ENCODE assay signal across 12 cellular contexts in genomic region chr4:30743897-30744296, GRCh38. TPM values are rescaled to one million over a fixed set of nuclear protein-coding genes. Genes with fewer than 3 reads are reported as not detected.
DNase-seq lines count a peak whose midpoint lies in the region; ATAC-seq and TF ChIP-seq lines count a peak whose summit lies in the region.
"Had no signal": no experiment of that assay in that cellular context is flagged by ENCODE, and none has a peak within 500 bp of the region (broad histone marks: within the 10 kb centered on the region; RNA-seq: fewer than 3 reads in every experiment).

No MANE protein-coding gene starts in this region.

- H2AK5ac ChIP-seq in trophoblast cell (ENCODE audit: low read length) = no peak overlapping the region

- H3K9ac ChIP-seq in fibroblast of lung (ENCODE audit: insufficient read depth, low read length) = no peak overlapping the region
- H3K9ac ChIP-seq in trophoblast cell (ENCODE audit: low read length) = no peak overlapping the region

- no peak overlapping the region for H2BK5ac ChIP-seq in trophoblast cell (ENCODE audit: low read depth, low read length, poor library complexity)

- no peak overlapping the region for H3K4ac ChIP-seq in trophoblast cell (ENCODE audit: low read depth, low read length)

- H3K4me1 Mint-ChIP-seq in mesothelial cell of epicardium = peaks cover 49% of the 10 kb centered on the region
- H3K4me1 Mint-ChIP-seq: CD14-positive monocyte; CD8-positive, alpha-beta memory T cell had no signal

- 27 to 33% methylated on average over 3 of the region's 3 CpGs for WGBS in aorta, 2 donors
- no CpG with 5 or more reads among the region's 3 CpGs for WGBS in trophoblast cell (ENCODE audit: extremely low coverage, insufficient coverage, insufficient read length)

- DNase-seq in fibroblast of lung (ENCODE audit: low read depth in 2 of 2) = no peak
- DNase-seq in mesothelial cell of epicardium (ENCODE audit: low spot score in 2 of 2, unreplicated experiment in 2 of 2) = no peak
- no peak for DNase-seq in aorta
- DNase-seq in mucosa of gallbladder (ENCODE audit: low spot score) = no peak
- DNase-seq in trophoblast cell = no peak
- DNase-seq: CD8-positive, alpha-beta memory T cell; DMS 273 treated with DMSO at 0.1 percent for 48 hours had no signal

- POLR2A ChIA-PET in HEK293 (lab: Yijun Ruan, JAX) = no interaction called here

- no peaks in the 10 kb centered on the region for H4K20me1 ChIP-seq in fibroblast of lung (ENCODE audit: control insufficient read depth, extremely low read depth, insufficient read depth, low read length)

- no peak overlapping the region for H2BK12ac ChIP-seq in trophoblast cell (ENCODE audit: low read length)

- H3K79me2 ChIP-seq in fibroblast of lung (ENCODE audit: control insufficient read depth, insufficient read depth, low read length) (no peaks in the 10 kb centered on the region), trophoblast cell (ENCODE audit: control insufficient read depth, insufficient read depth, low read length, poor library complexity) (no peaks in the 10 kb centered on the region)

- peak overlapping the region; percentile 77 for H3K27ac Mint-ChIP-seq in mesothelial cell of epicardium
- H3K27ac Mint-ChIP-seq: CD14-positive monocyte; CD8-positive, alpha-beta memory T cell had no signal

- H3K4me2 ChIP-seq in fibroblast of lung (ENCODE audit: extremely low read depth, insufficient read depth, low read length) (no peak overlapping the region), trophoblast cell (ENCODE audit: low read length) (no peak overlapping the region)

- H3K36me3 Mint-ChIP-seq in mesothelial cell of epicardium = peaks cover 4% of the 10 kb centered on the region
- H3K36me3 Mint-ChIP-seq: CD14-positive monocyte; CD8-positive, alpha-beta memory T cell had no signal

- no peaks in the 10 kb centered on the region for H3K79me1 ChIP-seq in trophoblast cell (ENCODE audit: low read length)

- H3K23ac ChIP-seq in trophoblast cell (ENCODE audit: low read length) = no peak overlapping the region

- TF ChIP-seq CTCF in HEK293 (tag by site-specific recombination; IDR thresholded peaks at IDR 0.05) (no peak), fibroblast of lung (conservative IDR thresholded peaks at IDR 0.05 in 1 of 2, IDR thresholded peaks at IDR 0.05 in 1 of 2; ENCODE audit: low read depth in 1 of 2, low read length in 2 of 2) (no peak), mesothelial cell of epicardium (IDR thresholded peaks at IDR 0.05; ENCODE audit: unreplicated experiment) (no peak)

- ATAC-seq in aorta (ENCODE audit: low FRiP score) = no peak
- no peak for ATAC-seq in esophagus mucosa
- ATAC-seq: GM12878 had no signal

- H2BK120ac ChIP-seq in trophoblast cell (ENCODE audit: insufficient read depth, low read length, poor library complexity) = no peak overlapping the region

- no peak overlapping the region for H2AFZ ChIP-seq in fibroblast of lung (ENCODE audit: low read length)
- H2AFZ ChIP-seq in trophoblast cell (ENCODE audit: insufficient read depth, low read length, poor library complexity) = no peak overlapping the region

- H3K27ac ChIP-seq in HEK293 (ENCODE audit: extremely low read depth, low read depth, low read length) = no peak overlapping the region
- H3K27ac ChIP-seq in fibroblast of lung (ENCODE audit: insufficient read depth, low read length) = peak overlapping the region; percentile 8
- H3K27ac ChIP-seq in aorta (ENCODE audit: low read depth in 1 of 2, low read length in 2 of 2) = peak overlapping the region; percentile 76 to 78
- no peak overlapping the region for H3K27ac ChIP-seq in trophoblast cell (ENCODE audit: low read depth, low read length)

- CTCF ChIA-PET in HEK293 (lab: Yijun Ruan, JAX) = no interaction called here

- no peaks in the 10 kb centered on the region for H3K27me3 Mint-ChIP-seq in mesothelial cell of epicardium (ENCODE audit: low read depth)
- H3K27me3 Mint-ChIP-seq: CD8-positive, alpha-beta memory T cell had no signal

- no peak overlapping the region for H3K14ac ChIP-seq in trophoblast cell (ENCODE audit: low read length)

- no peak overlapping the region for H3K4me3 Mint-ChIP-seq in mesothelial cell of epicardium
- H3K4me3 Mint-ChIP-seq: CD14-positive monocyte; CD8-positive, alpha-beta memory T cell had no signal

- no peak overlapping the region for H3K4me3 ChIP-seq in HEK293 (ENCODE audit: low read depth, low read length)
- H3K4me3 ChIP-seq in fibroblast of lung (replicated peaks in 1 of 4; ENCODE audit: control extremely low read depth in 1 of 4, insufficient read depth in 1 of 4, low read depth in 3 of 4, low read length in 4 of 4) = no peak overlapping the region
- no peak overlapping the region for H3K4me3 ChIP-seq in aorta (ENCODE audit: low read length in 2 of 2)
- H3K4me3 ChIP-seq in trophoblast cell (ENCODE audit: low read depth, low read length) = no peak overlapping the region
- H3K4me3 ChIP-seq: GM12878, HAP-1 had no signal

- H3K9me3 ChIP-seq in HEK293 (ENCODE audit: control insufficient read depth, insufficient read depth, low read depth, low read length) = no peaks in the 10 kb centered on the region
- H3K9me3 ChIP-seq in fibroblast of lung (ENCODE audit: control insufficient read depth, insufficient read depth, low read depth, low read length) = no peaks in the 10 kb centered on the region
- H3K9me3 ChIP-seq in aorta (ENCODE audit: control insufficient read depth, low read length) = no peaks in the 10 kb centered on the region
- H3K9me3 ChIP-seq in trophoblast cell (ENCODE audit: insufficient read depth, low read depth, low read length) = no peaks in the 10 kb centered on the region
- H3K9me3 ChIP-seq: HAP-1 had no signal

- H3K4me1 ChIP-seq in HEK293 (ENCODE audit: control insufficient read depth, insufficient read depth, low read length) (0 out of 2 replicates have a peak, but pooled peaks cover 3% of the 10 kb centered on the region), fibroblast of lung (ENCODE audit: control insufficient read depth, extremely low read depth, insufficient read depth, low read length) (peaks cover 4% of the 10 kb centered on the region), aorta (ENCODE audit: control insufficient read depth in 1 of 2, insufficient read depth in 2 of 2, low read length in 2 of 2) (peaks cover 3 to 7% of the 10 kb centered on the region in 2 donors), trophoblast cell (ENCODE audit: control insufficient read depth in 1 of 2, insufficient read depth in 2 of 2, low read length in 2 of 2) (no peaks in the 10 kb centered on the region)
- H3K4me1 ChIP-seq: HAP-1 had no signal

- no peak overlapping the region for H4K8ac ChIP-seq in trophoblast cell (ENCODE audit: low read depth, low read length)

- intact Hi-C loops in aorta (cut with DNase I) = loop anchor here in 1 of 2 donors (10.0 kb wide), 1 partner anchor 351 kb away; no protein-coding TSS in a partner anchor

- no peaks in the 10 kb centered on the region for H3K9me3 Mint-ChIP-seq in mesothelial cell of epicardium

- H3K27me3 ChIP-seq in fibroblast of lung (ENCODE audit: control insufficient read depth, insufficient read depth, low read length) (no peaks in the 10 kb centered on the region), aorta (ENCODE audit: control insufficient read depth in 1 of 2, insufficient read depth in 2 of 2, low read length in 1 of 2) (no peaks in the 10 kb centered on the region), trophoblast cell (ENCODE audit: insufficient read depth, low read length) (no peaks in the 10 kb centered on the region)

- H3K18ac ChIP-seq in trophoblast cell (ENCODE audit: low read length) = no peak overlapping the region

- no peak overlapping the region for H4K91ac ChIP-seq in trophoblast cell (ENCODE audit: low read depth, low read length)

- no peak overlapping the region for H4K12ac ChIP-seq in trophoblast cell (ENCODE audit: low read depth, low read length)

- H3K36me3 ChIP-seq in HEK293 (ENCODE audit: control insufficient read depth in 2 of 2, insufficient read depth in 1 of 2, low read length in 2 of 2) (no peaks in the 10 kb centered on the region), fibroblast of lung (ENCODE audit: control insufficient read depth, insufficient read depth, low read length) (no peaks in the 10 kb centered on the region), aorta (ENCODE audit: control insufficient read depth in 1 of 2, insufficient read depth in 2 of 2, low read length in 1 of 2) (no peaks in the 10 kb centered on the region), trophoblast cell (ENCODE audit: control insufficient read depth in 1 of 2, insufficient read depth in 2 of 2, low read length in 2 of 2) (no peaks in the 10 kb centered on the region)
- H3K36me3 ChIP-seq: HAP-1 had no signal

TF ChIP-seq in HEK293, 187 proteins besides CTCF, POLR2A, EP300 and RAD21:
- TF ChIP-seq ZNF549 (tag by site-specific recombination; IDR thresholded peaks at IDR 0.05) = no peak
- no peak for TF ChIP-seq ZBTB26 (tag by site-specific recombination; optimal IDR thresholded peaks at IDR 0.05)
- peak; percentile 79 for TF ChIP-seq FEZF1 (tag by site-specific recombination; IDR thresholded peaks at IDR 0.05)
- TF ChIP-seq PRDM1 (tag by site-specific recombination; IDR thresholded peaks at IDR 0.05) = no peak
- TF ChIP-seq SP7 (tag by site-specific recombination; IDR thresholded peaks at IDR 0.05) = no peak

RNA-seq across cellular contexts. Expression of gene PCDH7, which starts 23.7 kb away (rescaled TPM):
- total RNA-seq in fibroblast of lung (2.3 and 9.0 TPM in 2 replicates), mesothelial cell of epicardium (74.3 to 78.8 TPM (median 76.7 TPM) in 3 replicates), aorta (100 to 1,000 TPM; 157 to 232 TPM), esophagus mucosa (13.6 TPM), mucosa of gallbladder (42.8 TPM)
- polyA plus RNA-seq in fibroblast of lung (20.3 and 21.4 TPM in 2 replicates), aorta (10 to 100 TPM; 24.9 to 46.6 TPM)
- 16.7 and 18.5 TPM in 2 replicates for polyA plus RNA-seq in fibroblast of lung (2012)
- 36.1 and 66.3 TPM in 2 replicates for polyA minus RNA-seq in fibroblast of lung (ENCODE audit: low replicate concordance)
- 28.5 and 30.7 TPM in 2 replicates for polyA plus RNA-seq in trophoblast cell (2013)
- total RNA-seq: CD8-positive, alpha-beta memory T cell had no signal
- polyA plus RNA-seq: CD14-positive monocyte; CD8-positive, alpha-beta memory T cell had no signal

Comparison
In these comparisons a context has a peak if more than half of its experiments do, and no peak if none do; other contexts are left out.
1. H3K27ac ChIP-seq: peak in fibroblast of lung (single experiment) and aorta (2 of 2); none in HEK293 (single experiment) and trophoblast cell (single experiment).